8 cellular contexts compared by ENCODE assay signal in genomic region chr17:50719144-50719923, GRCh38. TPM values are rescaled to one million over a fixed set of nuclear protein-coding genes. Genes with fewer than 3 reads are reported as not detected.
DNase-seq lines count a peak whose midpoint lies in the region; ATAC-seq and TF ChIP-seq lines count a peak whose summit lies in the region.

A gene with protein sequence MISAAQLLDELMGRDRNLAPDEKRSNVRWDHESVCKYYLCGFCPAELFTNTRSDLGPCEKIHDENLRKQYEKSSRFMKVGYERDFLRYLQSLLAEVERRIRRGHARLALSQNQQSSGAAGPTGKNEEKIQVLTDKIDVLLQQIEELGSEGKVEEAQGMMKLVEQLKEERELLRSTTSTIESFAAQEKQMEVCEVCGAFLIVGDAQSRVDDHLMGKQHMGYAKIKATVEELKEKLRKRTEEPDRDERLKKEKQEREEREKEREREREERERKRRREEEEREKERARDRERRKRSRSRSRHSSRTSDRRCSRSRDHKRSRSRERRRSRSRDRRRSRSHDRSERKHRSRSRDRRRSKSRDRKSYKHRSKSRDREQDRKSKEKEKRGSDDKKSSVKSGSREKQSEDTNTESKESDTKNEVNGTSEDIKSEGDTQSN (plus strand): TSS chr17:50719603. CDS start chr17:50719733, 130 bp downstream.

- peaks cover 9 to 44% (median 37%) of the 10 kb centered on the region in 4 donors for H3K4me1 ChIP-seq in liver (ENCODE audit: control insufficient read depth in 4 of 4, insufficient read depth in 4 of 4, low read length in 3 of 4)

- 2% methylated on average over 76 of the region's 76 CpGs for WGBS in liver

- peak within 1 kb of the TSS; percentile 99 for H3K4me3 Mint-ChIP-seq in dendritic cell treated with granulocyte-macrophage colony-stimulating factor and Interleukin-4, amounts not matched to agents 40 ng/mL and 50 ng/mL, for 4 days

- H3K9me3 ChIP-seq in liver (ENCODE audit: control insufficient read depth in 4 of 4, low read length in 3 of 4), result no peaks in the 10 kb centered on the region

- H3K9me3 Mint-ChIP-seq in dendritic cell treated with granulocyte-macrophage colony-stimulating factor and Interleukin-4, amounts not matched to agents 40 ng/mL and 50 ng/mL, for 4 days, result no peaks in the 10 kb centered on the region

- peak within 1 kb of the TSS; percentile 97 to 99 for H3K9ac ChIP-seq in liver (ENCODE audit: low read depth in 1 of 2, low read length in 2 of 2)

- DNase-seq in NCI-H748 treated with DMSO at 0.1 percent for 48 hours (lab: John Stamatoyannopoulos, UW), result peak; percentile 76
- DNase-seq in activated CD4-positive, alpha-beta T cell treated with anti-CD3 and anti-CD28 coated beads, Interleukin-2, amount 50 U/mL, for 24 hours (ENCODE audit: low read depth in 1 of 2, low spot score in 1 of 2), result peak; percentile 90
- DNase-seq in stimulated activated CD4-positive, alpha-beta T cell treated with anti-CD3 and anti-CD28 coated beads, Interleukin-4, amount 100 ng/mL, for 1 hour, result peak; percentile 93

- H3K27me3 ChIP-seq in liver (ENCODE audit: control insufficient read depth in 4 of 4, insufficient read depth in 4 of 4, low read length in 3 of 4), result no peaks in the 10 kb centered on the region

- H3K27ac ChIP-seq in C4-2B (peak within 1 kb of the TSS; percentile 95), liver (ENCODE audit: low read depth in 1 of 2, low read length in 2 of 2) (peak within 1 kb of the TSS; percentile 97 to 99)

- H3K36me3 Mint-ChIP-seq in dendritic cell treated with granulocyte-macrophage colony-stimulating factor and Interleukin-4, amounts not matched to agents 40 ng/mL and 50 ng/mL, for 4 days (ENCODE audit: low read depth), result peaks cover 11% of the 10 kb centered on the region

- no peaks in the 10 kb centered on the region for H3K27me3 Mint-ChIP-seq in dendritic cell treated with granulocyte-macrophage colony-stimulating factor and Interleukin-4, amounts not matched to agents 40 ng/mL and 50 ng/mL, for 4 days

- ATAC-seq in GM19397 (IDR thresholded peaks at IDR 0.05; ENCODE audit: unreplicated experiment) (peak; percentile 91), HG03565 (IDR thresholded peaks at IDR 0.05; ENCODE audit: unreplicated experiment) (peak; percentile 89)

- H3K36me3 ChIP-seq in liver (ENCODE audit: control insufficient read depth in 4 of 4, insufficient read depth in 3 of 4, low read depth in 1 of 4, low read length in 3 of 4), result no peaks in the 10 kb centered on the region

- no peak for TF ChIP-seq RAD21 in liver (IDR thresholded peaks at IDR 0.05)

- H3K4me3 ChIP-seq in liver (ENCODE audit: low read depth in 1 of 3, low read length in 3 of 3), result peak within 1 kb of the TSS; percentile 82 to 95 (median 92)

- peak within 1 kb of the TSS; percentile 97 for H3K27ac Mint-ChIP-seq in dendritic cell treated with granulocyte-macrophage colony-stimulating factor and Interleukin-4, amounts not matched to agents 40 ng/mL and 50 ng/mL, for 4 days

- no peak for TF ChIP-seq CTCF in C4-2B (conservative IDR thresholded peaks at IDR 0.05)
- no peak for TF ChIP-seq CTCF in liver (IDR thresholded peaks at IDR 0.05; ENCODE audit: low read depth, low read length, missing input control)

- peaks cover 39% of the 10 kb centered on the region for H3K4me1 Mint-ChIP-seq in dendritic cell treated with granulocyte-macrophage colony-stimulating factor and Interleukin-4, amounts not matched to agents 40 ng/mL and 50 ng/mL, for 4 days (ENCODE audit: low read depth)

- intact Hi-C loops in dendritic cell treated with granulocyte-macrophage colony-stimulating factor and Interleukin-4, amounts not matched to agents 40 ng/mL and 50 ng/mL, for 4 days (cut with micrococcal nuclease), result loop anchor here (1.0 kb wide), 1 partner anchor 11 kb away; no protein-coding TSS in a partner anchor

TF ChIP-seq in liver, 16 proteins besides CTCF, POLR2A, EP300 and RAD21:
- no peak for TF ChIP-seq JUND (IDR thresholded peaks at IDR 0.05)
- TF ChIP-seq, protein P1, sequence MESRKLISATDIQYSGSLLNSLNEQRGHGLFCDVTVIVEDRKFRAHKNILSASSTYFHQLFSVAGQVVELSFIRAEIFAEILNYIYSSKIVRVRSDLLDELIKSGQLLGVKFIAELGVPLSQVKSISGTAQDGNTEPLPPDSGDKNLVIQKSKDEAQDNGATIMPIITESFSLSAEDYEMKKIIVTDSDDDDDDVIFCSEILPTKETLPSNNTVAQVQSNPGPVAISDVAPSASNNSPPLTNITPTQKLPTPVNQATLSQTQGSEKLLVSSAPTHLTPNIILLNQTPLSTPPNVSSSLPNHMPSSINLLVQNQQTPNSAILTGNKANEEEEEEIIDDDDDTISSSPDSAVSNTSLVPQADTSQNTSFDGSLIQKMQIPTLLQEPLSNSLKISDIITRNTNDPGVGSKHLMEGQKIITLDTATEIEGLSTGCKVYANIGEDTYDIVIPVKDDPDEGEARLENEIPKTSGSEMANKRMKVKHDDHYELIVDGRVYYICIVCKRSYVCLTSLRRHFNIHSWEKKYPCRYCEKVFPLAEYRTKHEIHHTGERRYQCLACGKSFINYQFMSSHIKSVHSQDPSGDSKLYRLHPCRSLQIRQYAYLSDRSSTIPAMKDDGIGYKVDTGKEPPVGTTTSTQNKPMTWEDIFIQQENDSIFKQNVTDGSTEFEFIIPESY (IDR thresholded peaks at IDR 0.05), result peak; percentile 30
- peak in 1 of 2 donors; percentile 6 for TF ChIP-seq EGR1 (IDR thresholded peaks at IDR 0.05; ENCODE audit: low read depth in 2 of 2)
- TF ChIP-seq MAX (IDR thresholded peaks at IDR 0.05), result peak; percentile 79
- peak; percentile 43 for TF ChIP-seq SP1 (IDR thresholded peaks at IDR 0.05)
- TF ChIP-seq GABPA (IDR thresholded peaks at IDR 0.05 in 1 of 2, conservative IDR thresholded peaks at IDR 0.05 in 1 of 2), result peak in 1 of 2 donors; percentile 77
- TF ChIP-seq REST (IDR thresholded peaks at IDR 0.05), result peak; percentile 75
- no peak for TF ChIP-seq NR2F2 (IDR thresholded peaks at IDR 0.05)
- peak; percentile 99 for TF ChIP-seq YY1 (IDR thresholded peaks at IDR 0.05)

RNA-seq across cellular contexts. Expression of the gene that starts here (rescaled TPM):
- total RNA-seq in liver, result 10 to 100 TPM; 26.0 to 26.5 TPM
- polyA plus RNA-seq in liver, result 100 to 1,000 TPM in 1 of 2 donors, 10 to 100 TPM in 1; 15.5 to 126 TPM

Comparison
In these comparisons a context has a peak if more than half of its experiments do, and no peak if none do; other contexts are left out.
1. Peak in every context shown above with its lines: DNase-seq, ATAC-seq, H3K4me3 ChIP-seq and H3K27ac ChIP-seq.